ENCODE assay signal across 10 cellular contexts in the genomic region with DNA sequence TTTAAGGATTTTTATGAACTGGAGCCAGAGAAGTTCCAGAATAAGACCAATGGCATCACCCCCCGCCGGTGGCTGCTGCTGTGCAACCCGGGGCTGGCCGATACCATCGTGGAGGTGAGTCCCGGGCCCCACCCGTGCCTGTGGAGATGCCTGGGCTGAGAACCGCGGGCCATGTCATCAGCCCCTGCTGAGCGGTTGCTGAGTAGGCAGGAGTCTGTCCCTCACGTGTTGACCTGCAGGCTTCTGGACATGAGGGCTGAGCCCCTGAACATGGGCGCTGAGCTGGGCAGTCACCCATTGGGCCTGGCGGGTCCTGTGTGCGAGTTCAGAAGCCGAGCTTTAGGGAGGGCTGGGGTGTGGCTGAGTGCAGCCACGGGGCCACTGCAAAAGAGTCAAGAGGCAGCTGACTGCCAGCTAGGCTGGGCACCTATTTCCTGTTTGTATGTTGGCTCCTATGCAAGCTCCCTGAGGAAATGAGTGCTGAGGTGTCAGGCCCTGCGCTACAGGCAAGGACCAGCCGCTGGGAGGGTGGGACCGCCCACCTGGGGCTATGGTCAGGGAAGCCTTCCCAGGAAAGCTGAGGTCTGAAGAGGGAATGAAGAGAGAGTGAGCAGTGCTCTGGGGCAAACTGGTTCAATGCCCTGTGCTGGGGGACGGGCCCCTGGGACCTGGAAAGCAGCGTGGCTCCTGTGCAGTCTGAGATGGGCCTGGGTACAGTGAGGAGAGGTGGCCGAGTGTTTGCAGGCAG. TPM values are rescaled to one million over a fixed set of nuclear protein-coding genes. Genes with fewer than 3 reads are reported as not detected.
DNase-seq lines count a peak whose midpoint lies in the region; ATAC-seq, FAIRE-seq and TF ChIP-seq lines count a peak whose summit lies in the region.
"Had no signal": no experiment of that assay in that cellular context is flagged by ENCODE, and none has a peak within 500 bp of the region (broad histone marks: within the 10 kb centered on the region; RNA-seq: fewer than 3 reads in every experiment).

No MANE protein-coding gene starts in this region.

- no peaks in the 10 kb centered on the region for H3K27me3 ChIP-seq in OCI-LY1 (ENCODE audit: insufficient read depth, low read length)
- no peaks in the 10 kb centered on the region for H3K27me3 ChIP-seq in right cardiac atrium (ENCODE audit: control insufficient read depth, insufficient read depth)

- H3K9me3 ChIP-seq in OCI-LY1 (ENCODE audit: low read length), result no peaks in the 10 kb centered on the region
- no peaks in the 10 kb centered on the region for H3K9me3 ChIP-seq in right cardiac atrium (ENCODE audit: control insufficient read depth, low read length)

- CTCF ChIA-PET in activated naive CD4-positive, alpha-beta T cell treated with anti-CD3 and anti-CD28 coated beads, Interleukin-2, amount 10 ng/mL, durations not matched to agents 7 days and 5 days (lab: Charles Lee), result interaction anchor here (1.7 kb wide), 1 partner anchor 14 kb away, joined by 7 read pairs; no protein-coding TSS in a partner anchor

- no peak overlapping the region; the same call in 1 of the 2 replicates for H3K9ac ChIP-seq in OCI-LY1 (ENCODE audit: low read length)

- no peak for TF ChIP-seq CTCF in OCI-LY1 (IDR thresholded peaks at IDR 0.05; ENCODE audit: low read length)

- H3K4me3 ChIP-seq in OCI-LY1 (ENCODE audit: low read depth, low read length, poor library complexity, severe bottlenecking) (no peak overlapping the region), right cardiac atrium (ENCODE audit: low read length) (no peak overlapping the region)

- peak; percentile 19 for DNase-seq in activated naive CD4-positive, alpha-beta T cell treated with anti-CD3 and anti-CD28 coated beads, Interleukin-2, amount 10 ng/mL, durations not matched to agents 7 days and 5 days
- no peak for DNase-seq in activated naive CD4-positive, alpha-beta T cell treated with Interleukin-2 at 50 U/mL for 16 hours
- peak in 2 of 3 donors; percentile 40 to 51 for DNase-seq in right cardiac atrium
- DNase-seq in ureter (ENCODE audit: low spot score), result peak; percentile 41
- no peak for DNase-seq in GM12892 (ENCODE audit: insufficient read length)
- no peak for DNase-seq in activated T-cell treated with anti-CD3 and anti-CD28 coated beads, Interleukin-2, amount 50 U/mL, for 1 hour
- DNase-seq in natural killer cell treated with Interleukin-12 subunit alpha and Interleukin-12 subunit beta and Interleukin-15 and Interleukin-18, amount 100 ng/mL, for 72 hours (ENCODE audit: low spot score), result no peak
- DNase-seq: stimulated activated CD4-positive, alpha-beta T cell treated with anti-CD3 and anti-CD28 coated beads, Interleukin-1b, Interleukin-23, amount 100 ng/mL, for 48 hours had no signal

- no peaks in the 10 kb centered on the region for H4K20me1 ChIP-seq in OCI-LY1 (ENCODE audit: insufficient read depth, low read length)

- TF ChIP-seq POLR2A in GM12892 (IDR thresholded peaks at IDR 0.05; ENCODE audit: low read depth, low read length), result no peak

- 90% methylated on average over 22 of the region's 22 CpGs for WGBS in right cardiac atrium

- no peaks in the 10 kb centered on the region for H3K79me2 ChIP-seq in OCI-LY1 (ENCODE audit: insufficient read depth, low read length)

- H3K36me3 Mint-ChIP-seq in activated naive CD4-positive, alpha-beta T cell treated with anti-CD3 and anti-CD28 coated beads, Interleukin-2, amount 10 ng/mL, durations not matched to agents 7 days and 5 days, result peaks cover 25% of the 10 kb centered on the region
- H3K36me3 Mint-ChIP-seq in natural killer cell treated with Interleukin-12 subunit alpha and Interleukin-12 subunit beta and Interleukin-15 and Interleukin-18, amount 100 ng/mL, for 72 hours, result peaks cover 10% of the 10 kb centered on the region

- H3K4me3 Mint-ChIP-seq in activated naive CD4-positive, alpha-beta T cell treated with anti-CD3 and anti-CD28 coated beads, Interleukin-2, amount 10 ng/mL, durations not matched to agents 7 days and 5 days, result no peak overlapping the region
- H3K4me3 Mint-ChIP-seq in natural killer cell treated with Interleukin-12 subunit alpha and Interleukin-12 subunit beta and Interleukin-15 and Interleukin-18, amount 100 ng/mL, for 72 hours, result no peak overlapping the region

- peaks cover 13% of the 10 kb centered on the region for H3K4me1 Mint-ChIP-seq in activated naive CD4-positive, alpha-beta T cell treated with anti-CD3 and anti-CD28 coated beads, Interleukin-2, amount 10 ng/mL, durations not matched to agents 7 days and 5 days
- peaks cover 0 to 5% of the 10 kb centered on the region in 2 donors for H3K4me1 Mint-ChIP-seq in natural killer cell treated with Interleukin-12 subunit alpha and Interleukin-12 subunit beta and Interleukin-15 and Interleukin-18, amount 100 ng/mL, for 72 hours (ENCODE audit: low read depth in 2 of 2)

- peak overlapping the region; percentile 85 for H3K27ac Mint-ChIP-seq in activated naive CD4-positive, alpha-beta T cell treated with anti-CD3 and anti-CD28 coated beads, Interleukin-2, amount 10 ng/mL, durations not matched to agents 7 days and 5 days
- H3K27ac Mint-ChIP-seq in natural killer cell treated with Interleukin-12 subunit alpha and Interleukin-12 subunit beta and Interleukin-15 and Interleukin-18, amount 100 ng/mL, for 72 hours, result no peak overlapping the region

- no peaks in the 10 kb centered on the region for H3K27me3 Mint-ChIP-seq in activated naive CD4-positive, alpha-beta T cell treated with anti-CD3 and anti-CD28 coated beads, Interleukin-2, amount 10 ng/mL, durations not matched to agents 7 days and 5 days
- H3K27me3 Mint-ChIP-seq in natural killer cell treated with Interleukin-12 subunit alpha and Interleukin-12 subunit beta and Interleukin-15 and Interleukin-18, amount 100 ng/mL, for 72 hours, result no peaks in the 10 kb centered on the region

- no peak for FAIRE-seq in GM12892 (lab: Jason Lieb, UNC)
- FAIRE-seq: endometrium had no signal

- H3K27ac ChIP-seq in OCI-LY1 (ENCODE audit: low read depth, low read length, poor library complexity, severe bottlenecking) (peak overlapping the region; percentile 83), right cardiac atrium (ENCODE audit: low read length) (no peak overlapping the region)

- no peaks in the 10 kb centered on the region for H3K9me2 ChIP-seq in OCI-LY1 (ENCODE audit: low read depth, low read length)

- no peaks in the 10 kb centered on the region for H3K9me3 Mint-ChIP-seq in activated naive CD4-positive, alpha-beta T cell treated with anti-CD3 and anti-CD28 coated beads, Interleukin-2, amount 10 ng/mL, durations not matched to agents 7 days and 5 days
- H3K9me3 Mint-ChIP-seq in natural killer cell treated with Interleukin-12 subunit alpha and Interleukin-12 subunit beta and Interleukin-15 and Interleukin-18, amount 100 ng/mL, for 72 hours, result no peaks in the 10 kb centered on the region

- peaks cover 62% of the 10 kb centered on the region for H3K36me3 ChIP-seq in OCI-LY1 (ENCODE audit: insufficient read depth, low read length)

- intact Hi-C loops in right cardiac atrium (cut with DNase I), result no loop called here

- ATAC-seq in right cardiac atrium, result no peak
- no peak for ATAC-seq in natural killer cell treated with Interleukin-12 subunit alpha and Interleukin-12 subunit beta and Interleukin-15 and Interleukin-18, amount 100 ng/mL, for 72 hours

- H3K4me2 ChIP-seq in OCI-LY1 (ENCODE audit: low read length), result peak overlapping the region; percentile 40

- peaks cover 35% of the 10 kb centered on the region for H3K4me1 ChIP-seq in OCI-LY1 (ENCODE audit: insufficient read depth, low read length, severe bottlenecking)
- peaks cover 3% of the 10 kb centered on the region for H3K4me1 ChIP-seq in right cardiac atrium (ENCODE audit: control insufficient read depth, insufficient read depth, low read length)

- H2AFZ ChIP-seq in OCI-LY1 (ENCODE audit: low read length), result no peak overlapping the region

- H3F3A ChIP-seq in OCI-LY1 (ENCODE audit: insufficient read depth, low read length), result no peaks in the 10 kb centered on the region

RNA-seq across cellular contexts. Expression of a gene that starts 34.3 kb away (rescaled TPM):
- 100 to 1,000 TPM; 154 to 219 (median 194) TPM for total RNA-seq in right cardiac atrium
- 136 TPM for polyA plus RNA-seq in right cardiac atrium
- total RNA-seq in ureter, result 109 TPM
- 9.1 TPM for polyA plus RNA-seq in GM12892 (2012; ENCODE audit: missing spikeins)
- 10 to 100 TPM; 35.9 to 40.4 TPM for total RNA-seq in natural killer cell treated with Interleukin-12 subunit alpha and Interleukin-12 subunit beta and Interleukin-15 and Interleukin-18, amount 100 ng/mL, for 72 hours

Comparison
In these comparisons a context has a peak if more than half of its experiments do, and no peak if none do; other contexts are left out.
1. DNase-seq: peak in activated naive CD4-positive, alpha-beta T cell treated with anti-CD3 and anti-CD28 coated beads, Interleukin-2, amount 10 ng/mL, durations not matched to agents 7 days and 5 days (single experiment), right cardiac atrium (2 of 3) and ureter (single experiment); none in activated naive CD4-positive, alpha-beta T cell treated with Interleukin-2 at 50 U/mL for 16 hours (single experiment), GM12892 (single experiment), activated T-cell treated with anti-CD3 and anti-CD28 coated beads, Interleukin-2, amount 50 U/mL, for 1 hour (single experiment) and natural killer cell treated with Interleukin-12 subunit alpha and Interleukin-12 subunit beta and Interleukin-15 and Interleukin-18, amount 100 ng/mL, for 72 hours (single experiment).